Comparison of ENCODE assay signal across 13 cellular contexts in genomic region chr10:113891476-113891875, GRCh38. TPM values are rescaled to one million over a fixed set of nuclear protein-coding genes. Genes with fewer than 3 reads are reported as not detected.
DNase-seq lines count a peak whose midpoint lies in the region; ATAC-seq lines count a peak whose summit lies in the region.
"Had no signal": no experiment of that assay in that cellular context is flagged by ENCODE, and none has a peak within 500 bp of the region (broad histone marks: within the 10 kb centered on the region; RNA-seq: fewer than 3 reads in every experiment).

No MANE protein-coding gene starts in this region.

- peaks cover 11% of the 10 kb centered on the region for H3K79me1 ChIP-seq in mesenchymal stem cell (replicated peaks; ENCODE audit: low read length, poor library complexity, severe bottlenecking)

- no peaks in the 10 kb centered on the region for H3K27me3 ChIP-seq in mesenchymal stem cell (ENCODE audit: control insufficient read depth in 1 of 2, insufficient read depth in 1 of 2, low read length in 2 of 2)

- H3K27me3 Mint-ChIP-seq in natural killer cell treated with Interleukin-12 subunit alpha and Interleukin-12 subunit beta and Interleukin-15 and Interleukin-18, amount 100 ng/mL, for 72 hours: no peaks in the 10 kb centered on the region
- H3K27me3 Mint-ChIP-seq: stimulated activated naive CD8-positive, alpha-beta T cell treated with anti-CD3 and anti-CD28 coated beads, Interleukin-15, amount 100 ng/mL, for 72 hours had no signal

- H2AFZ ChIP-seq in mesenchymal stem cell (ENCODE audit: low read depth, low read length): no peak overlapping the region

- H2BK12ac ChIP-seq in mesenchymal stem cell (ENCODE audit: low read length in 2 of 2): no peak overlapping the region

- H3K27ac ChIP-seq in mesenchymal stem cell (ENCODE audit: low read length, poor library complexity, severe bottlenecking): no peak overlapping the region

- DNase-seq in NCI-H69 (lab: John Stamatoyannopoulos, UW) (peak; percentile 1), fibroblast of peridontal ligament (ENCODE audit: extremely low read depth) (peak; percentile 12), mesenchymal stem cell (no peak), superior temporal gyrus (ENCODE audit: extremely low spot score) (peak; percentile 60), retina (no peak)
- DNase-seq in natural killer cell treated with Interleukin-12 subunit alpha and Interleukin-12 subunit beta and Interleukin-15 and Interleukin-18, amount 100 ng/mL, for 72 hours (ENCODE audit: low spot score): no peak
- DNase-seq: activated gamma-delta T cell treated with Interleukin-2 at 50 U/mL for 16 hours; NCI-H1694 treated with DMSO at 0.1 percent for 48 hours; OCI-M1; stimulated activated naive CD8-positive, alpha-beta T cell treated with anti-CD3 and anti-CD28 coated beads, Interleukin-15, amount 100 ng/mL, for 72 hours had no signal

- no peak overlapping the region for H3K27ac Mint-ChIP-seq in natural killer cell treated with Interleukin-12 subunit alpha and Interleukin-12 subunit beta and Interleukin-15 and Interleukin-18, amount 100 ng/mL, for 72 hours
- H3K27ac Mint-ChIP-seq: stimulated activated naive CD8-positive, alpha-beta T cell treated with anti-CD3 and anti-CD28 coated beads, Interleukin-15, amount 100 ng/mL, for 72 hours had no signal

- no peak overlapping the region for H2BK5ac ChIP-seq in mesenchymal stem cell (ENCODE audit: low read depth, low read length, poor library complexity, severe bottlenecking)

- no peak overlapping the region for H3K9ac ChIP-seq in mesenchymal stem cell (ENCODE audit: low read length)

- H3K4me3 Mint-ChIP-seq in natural killer cell treated with Interleukin-12 subunit alpha and Interleukin-12 subunit beta and Interleukin-15 and Interleukin-18, amount 100 ng/mL, for 72 hours: no peak overlapping the region
- H3K4me3 Mint-ChIP-seq: stimulated activated naive CD8-positive, alpha-beta T cell treated with anti-CD3 and anti-CD28 coated beads, Interleukin-15, amount 100 ng/mL, for 72 hours had no signal

- no peak for ATAC-seq in GM18909 (IDR thresholded peaks at IDR 0.05; ENCODE audit: poor library complexity, unreplicated experiment)
- no peak for ATAC-seq in HG03439 (IDR thresholded peaks at IDR 0.05; ENCODE audit: unreplicated experiment)
- ATAC-seq in natural killer cell treated with Interleukin-12 subunit alpha and Interleukin-12 subunit beta and Interleukin-15 and Interleukin-18, amount 100 ng/mL, for 72 hours: no peak
- ATAC-seq: SK-N-SH treated with all-trans-retinoic acid at 6 μM for 48 hours; stimulated activated naive CD8-positive, alpha-beta T cell treated with anti-CD3 and anti-CD28 coated beads, Interleukin-15, amount 100 ng/mL, for 72 hours had no signal

- H2AK5ac ChIP-seq in mesenchymal stem cell (ENCODE audit: low read length, severe bottlenecking): peak overlapping the region; percentile 97

- no peak overlapping the region for H3K4ac ChIP-seq in mesenchymal stem cell (ENCODE audit: low read depth in 1 of 2, low read length in 2 of 2)

- H3K36me3 ChIP-seq in mesenchymal stem cell (ENCODE audit: control insufficient read depth in 1 of 2, insufficient read depth in 2 of 2, low read depth in 1 of 2, low read length in 2 of 2): peaks cover 0 to 14% of the 10 kb centered on the region in 2 experiments

- H3K9me3 ChIP-seq in mesenchymal stem cell (ENCODE audit: control insufficient read depth, low read length): no peaks in the 10 kb centered on the region

- H3K9me3 Mint-ChIP-seq in natural killer cell treated with Interleukin-12 subunit alpha and Interleukin-12 subunit beta and Interleukin-15 and Interleukin-18, amount 100 ng/mL, for 72 hours: no peaks in the 10 kb centered on the region

- peaks cover 5% of the 10 kb centered on the region for H3K36me3 Mint-ChIP-seq in natural killer cell treated with Interleukin-12 subunit alpha and Interleukin-12 subunit beta and Interleukin-15 and Interleukin-18, amount 100 ng/mL, for 72 hours

- peaks cover 0 to 9% of the 10 kb centered on the region in 2 donors for H3K4me1 Mint-ChIP-seq in natural killer cell treated with Interleukin-12 subunit alpha and Interleukin-12 subunit beta and Interleukin-15 and Interleukin-18, amount 100 ng/mL, for 72 hours (ENCODE audit: low read depth in 2 of 2)
- H3K4me1 Mint-ChIP-seq: stimulated activated naive CD8-positive, alpha-beta T cell treated with anti-CD3 and anti-CD28 coated beads, Interleukin-15, amount 100 ng/mL, for 72 hours had no signal

- H3K4me2 ChIP-seq in mesenchymal stem cell (ENCODE audit: low read length, poor library complexity, severe bottlenecking): no peak overlapping the region

- no peak overlapping the region for H4K91ac ChIP-seq in mesenchymal stem cell (ENCODE audit: low read length)

- no peak overlapping the region for H4K8ac ChIP-seq in mesenchymal stem cell (ENCODE audit: low read length)

- no peak overlapping the region for H3K14ac ChIP-seq in mesenchymal stem cell (ENCODE audit: low read length in 2 of 2)

- H3K23ac ChIP-seq in mesenchymal stem cell (ENCODE audit: low read length in 2 of 2): no peak overlapping the region

- WGBS in mesenchymal stem cell: 86% methylated on average over 3 of the region's 3 CpGs

- no peak overlapping the region for H2BK15ac ChIP-seq in mesenchymal stem cell (ENCODE audit: low read depth, poor library complexity, severe bottlenecking)

- H3K18ac ChIP-seq in mesenchymal stem cell (ENCODE audit: low read depth in 1 of 2, low read length in 2 of 2): no peak overlapping the region

- H3K4me3 ChIP-seq in mesenchymal stem cell (ENCODE audit: insufficient read depth in 1 of 2, low read depth in 1 of 2, low read length in 2 of 2): no peak overlapping the region

- H3K4me1 ChIP-seq in mesenchymal stem cell (ENCODE audit: control insufficient read depth, insufficient read depth, low read depth, low read length): peaks cover 2% of the 10 kb centered on the region

- no peak overlapping the region for H2BK120ac ChIP-seq in mesenchymal stem cell (ENCODE audit: low read depth, low read length)

RNA-seq across cellular contexts. Expression of gene NHLRC2, which starts 37.0 kb away (rescaled TPM):
- polyA plus RNA-seq in mesenchymal stem cell (2013, experiment 1 of 2): 5.2 TPM
- 5.1 TPM for polyA plus RNA-seq in mesenchymal stem cell (2013, experiment 2 of 2)
- total RNA-seq in natural killer cell treated with Interleukin-12 subunit alpha and Interleukin-12 subunit beta and Interleukin-15 and Interleukin-18, amount 100 ng/mL, for 72 hours: 10 to 100 TPM; 30.2 to 47.5 TPM

RNA-seq across cellular contexts. Expression of gene DCLRE1A, which starts 37.6 kb away (rescaled TPM):
- polyA plus RNA-seq in mesenchymal stem cell (2013, experiment 1 of 2): 1.9 TPM
- polyA plus RNA-seq in mesenchymal stem cell (2013, experiment 2 of 2): 1.9 TPM
- total RNA-seq in natural killer cell treated with Interleukin-12 subunit alpha and Interleukin-12 subunit beta and Interleukin-15 and Interleukin-18, amount 100 ng/mL, for 72 hours: 10 to 100 TPM; 10.7 to 11.4 TPM

Comparison
In these comparisons a context has a peak if more than half of its experiments do, and no peak if none do; other contexts are left out.
1. DNase-seq: peak in NCI-H69 (single experiment), fibroblast of peridontal ligament (single experiment) and superior temporal gyrus (single experiment); none in mesenchymal stem cell (single experiment), retina (single experiment) and natural killer cell treated with Interleukin-12 subunit alpha and Interleukin-12 subunit beta and Interleukin-15 and Interleukin-18, amount 100 ng/mL, for 72 hours (single experiment).